11 cellular contexts compared by ENCODE assay signal in the genomic region with DNA sequence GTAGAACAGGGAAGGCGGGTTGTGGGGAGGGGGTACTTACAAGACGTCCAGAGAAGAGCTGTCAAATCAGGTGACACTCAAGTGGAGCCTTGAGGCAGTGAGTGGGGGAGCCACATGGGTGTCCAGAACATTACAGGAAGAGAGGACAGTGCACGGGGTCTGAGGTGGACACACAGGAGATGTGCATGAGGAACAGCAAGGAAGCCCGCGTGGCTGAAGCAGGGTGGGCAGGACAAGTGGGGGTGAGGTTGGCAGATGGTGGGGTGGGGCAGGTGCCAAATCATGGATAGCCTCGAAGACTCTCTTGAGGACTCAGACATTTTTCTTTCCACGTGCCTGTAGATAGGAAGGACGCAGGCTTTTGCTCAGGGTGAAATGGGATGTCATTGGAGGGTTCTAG.
DNase-seq lines count a peak whose midpoint lies in the region; ATAC-seq and TF ChIP-seq lines count a peak whose summit lies in the region.
"Had no signal": no experiment of that assay in that cellular context is flagged by ENCODE, and none has a peak within 500 bp of the region (broad histone marks: within the 10 kb centered on the region; RNA-seq: fewer than 3 reads in every experiment).

No MANE protein-coding gene starts in this region.

- H3K79me2 ChIP-seq in MM.1S (ENCODE audit: low read length) = no peaks in the 10 kb centered on the region

- H3F3A ChIP-seq in MM.1S (ENCODE audit: insufficient read depth, low read length) = peaks cover 4% of the 10 kb centered on the region; the same call in 1 of the 2 replicates

- H3K4me3 ChIP-seq in MM.1S (ENCODE audit: low read length) (no peak overlapping the region), endocrine pancreas (ENCODE audit: control insufficient read depth, insufficient read depth, low read length) (peak overlapping the region; percentile 64), mucosa of stomach (ENCODE audit: low read length) (peak overlapping the region; percentile 47)
- no peak overlapping the region for H3K4me3 ChIP-seq in effector memory CD4-positive, alpha-beta T cell (ENCODE audit: insufficient read depth, low read depth, low read length, poor library complexity, severe bottlenecking)

- H3K4me1 ChIP-seq in ES-I3 (ENCODE audit: insufficient read depth, low read length) (peaks cover 16% of the 10 kb centered on the region; the same call in 1 of the 2 replicates), MM.1S (ENCODE audit: low read length) (peaks cover 15% of the 10 kb centered on the region), endocrine pancreas (ENCODE audit: control insufficient read depth, insufficient read depth, low read length) (no peaks in the 10 kb centered on the region), mucosa of stomach (ENCODE audit: control insufficient read depth, insufficient read depth, low read length) (peaks cover 29% of the 10 kb centered on the region)
- peaks cover 10% of the 10 kb centered on the region for H3K4me1 ChIP-seq in effector memory CD4-positive, alpha-beta T cell (ENCODE audit: control insufficient read depth, insufficient read depth, low read length, poor library complexity, severe bottlenecking)

- H3K27me3 ChIP-seq in MM.1S (replicated peaks; ENCODE audit: insufficient read depth, low read length) (no peaks in the 10 kb centered on the region), endocrine pancreas (ENCODE audit: control insufficient read depth, insufficient read depth, low read length) (no peaks in the 10 kb centered on the region), mucosa of stomach (ENCODE audit: control insufficient read depth, insufficient read depth, low read length) (peaks cover 6% of the 10 kb centered on the region)
- H3K27me3 ChIP-seq in effector memory CD4-positive, alpha-beta T cell (replicated peaks; ENCODE audit: control insufficient read depth, insufficient read depth, low read length, poor library complexity, severe bottlenecking) = no peaks in the 10 kb centered on the region
- H3K27me3 ChIP-seq: right atrium auricular region had no signal

- H3K36me3 ChIP-seq in ES-I3 (ENCODE audit: insufficient read depth, low read length) (no peaks in the 10 kb centered on the region), MM.1S (replicated peaks; ENCODE audit: insufficient read depth, low read length) (no peaks in the 10 kb centered on the region), endocrine pancreas (ENCODE audit: control insufficient read depth, insufficient read depth, low read length) (no peaks in the 10 kb centered on the region), mucosa of stomach (ENCODE audit: control insufficient read depth, insufficient read depth, low read length) (no peaks in the 10 kb centered on the region)
- no peaks in the 10 kb centered on the region for H3K36me3 ChIP-seq in effector memory CD4-positive, alpha-beta T cell (ENCODE audit: control insufficient read depth, insufficient read depth, low read length)
- H3K36me3 ChIP-seq: right atrium auricular region had no signal

- H3K9me2 ChIP-seq in MM.1S (replicated peaks; ENCODE audit: insufficient read depth, low read length) = no peaks in the 10 kb centered on the region

- no peak overlapping the region for H3K4me2 ChIP-seq in MM.1S (ENCODE audit: low read depth, low read length)

- DNase-seq in MM.1S (no peak), iPS-NIHi7 (ENCODE audit: extremely low spot score) (no peak), NCI-H2227 treated with DMSO at 0.1 percent for 48 hours (lab: John Stamatoyannopoulos, UW) (no peak)
- DNase-seq in effector memory CD4-positive, alpha-beta T cell = no peak
- DNase-seq: midbrain, MV-4-11 had no signal

- H4K20me1 ChIP-seq in MM.1S (ENCODE audit: insufficient read depth, low read length) = no peaks in the 10 kb centered on the region

- no peak overlapping the region for H3K27ac ChIP-seq in MM.1S (ENCODE audit: low read length)
- H3K27ac ChIP-seq in effector memory CD4-positive, alpha-beta T cell (ENCODE audit: insufficient read depth, low read length, poor library complexity, severe bottlenecking) = no peak overlapping the region
- H3K27ac ChIP-seq: right atrium auricular region had no signal

- H3K9ac ChIP-seq in ES-I3 (ENCODE audit: low read depth, low read length) = peak overlapping the region; percentile 57
- H3K9ac ChIP-seq in MM.1S (ENCODE audit: low read length) = no peak overlapping the region
- no peak overlapping the region for H3K9ac ChIP-seq in endocrine pancreas (ENCODE audit: control insufficient read depth, insufficient read depth, low read length)
- peak overlapping the region; percentile 75 for H3K9ac ChIP-seq in mucosa of stomach (ENCODE audit: low read length)

- ATAC-seq in GM21390 (IDR thresholded peaks at IDR 0.05; ENCODE audit: unreplicated experiment) = no peak

- no peaks in the 10 kb centered on the region for H3K9me3 ChIP-seq in ES-I3 (ENCODE audit: control insufficient read depth, insufficient read depth, low read length)
- no peaks in the 10 kb centered on the region for H3K9me3 ChIP-seq in MM.1S (replicated peaks; ENCODE audit: insufficient read depth, low read length)
- H3K9me3 ChIP-seq in endocrine pancreas (ENCODE audit: control insufficient read depth, low read length) = no peaks in the 10 kb centered on the region
- H3K9me3 ChIP-seq in mucosa of stomach (ENCODE audit: control insufficient read depth, low read length) = no peaks in the 10 kb centered on the region
- H3K9me3 ChIP-seq in effector memory CD4-positive, alpha-beta T cell (ENCODE audit: control insufficient read depth, low read length) = no peaks in the 10 kb centered on the region
- H3K9me3 ChIP-seq: right atrium auricular region had no signal

- H2AFZ ChIP-seq in MM.1S (ENCODE audit: low read length) = peak overlapping the region; percentile 77; the same call in 1 of the 2 replicates

- TF ChIP-seq CTCF in MM.1S (IDR thresholded peaks at IDR 0.05; ENCODE audit: low read length) = no peak

Comparison
In these comparisons a context has a peak if more than half of its experiments do, and no peak if none do; other contexts are left out.
1. H3K9ac ChIP-seq: peak in ES-I3 (single experiment) and mucosa of stomach (single experiment); none in MM.1S (single experiment) and endocrine pancreas (single experiment).
2. H3K4me3 ChIP-seq: peak in endocrine pancreas (single experiment) and mucosa of stomach (single experiment); none in MM.1S (single experiment) and effector memory CD4-positive, alpha-beta T cell (single experiment).